Comparison of ENCODE assay signal across 12 cellular contexts in the genomic region with DNA sequence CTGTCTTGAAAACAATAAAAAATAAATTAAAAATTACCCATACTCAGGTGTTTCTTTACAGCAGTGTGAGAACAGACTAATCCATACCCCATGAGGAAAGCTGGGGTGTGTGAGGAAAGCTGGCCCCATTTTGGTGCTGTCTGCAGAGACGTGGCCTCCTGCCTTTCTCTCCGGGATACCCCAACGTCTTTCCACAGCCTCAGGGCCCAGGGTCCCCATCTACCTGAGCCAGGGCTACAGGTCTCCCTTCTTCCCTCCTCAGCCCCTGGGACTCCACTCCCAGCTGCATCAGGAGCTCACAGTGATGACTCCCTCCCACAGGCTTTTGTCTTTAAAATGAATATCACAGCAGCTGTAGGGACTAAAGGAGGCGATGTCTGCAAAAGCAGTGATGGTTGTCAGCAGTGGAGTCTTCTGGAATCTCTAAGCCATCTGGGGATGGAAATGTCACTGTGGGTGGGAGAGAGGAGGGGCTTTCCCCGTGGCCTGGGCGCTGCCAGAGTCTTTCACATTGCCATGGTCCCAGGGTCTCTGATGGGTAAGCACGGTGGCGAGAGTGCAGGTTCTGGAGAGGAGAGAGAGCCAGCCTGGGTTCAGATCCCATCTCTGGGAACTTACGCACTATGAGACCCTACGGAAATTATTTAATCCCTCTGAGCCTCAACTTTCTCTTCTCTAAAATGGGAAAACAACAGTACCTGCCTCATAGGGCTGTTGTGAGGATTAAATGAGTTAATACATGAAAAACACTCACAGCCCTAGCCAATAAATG.
"Had no signal": no experiment of that assay in that cellular context is flagged by ENCODE, and none has a peak within 500 bp of the region (broad histone marks: within the 10 kb centered on the region; RNA-seq: fewer than 3 reads in every experiment).

No MANE protein-coding gene starts in this region.

- H3K9me3 Mint-ChIP-seq: activated B cell treated with CpG ODN at 0.5 μM for 24 hours had no signal

- H3K36me3 Mint-ChIP-seq: activated naive CD8-positive, alpha-beta T cell had no signal

- H3K4me3 ChIP-seq: left ventricle myocardium inferior had no signal

- ATAC-seq: naive thymus-derived CD8-positive, alpha-beta T cell; stimulated activated naive B cell treated with anti-CD40 and anti-IgM and Interleukin-4, amounts not matched to agents 10 μg/mL and 1 μg/mL and 100 μg/mL, for 72 hours; T-helper 17 cell had no signal

- DNase-seq: activated B cell treated with CpG ODN at 0.5 μM for 24 hours; amniotic stem cell; left ventricle myocardium inferior; naive thymus-derived CD8-positive, alpha-beta T cell; SK-N-SH; stimulated activated CD4-positive, alpha-beta T cell treated with anti-CD3 and anti-CD28 coated beads, Interleukin-15, amount 100 ng/mL, for 24 hours; stimulated activated CD4-positive, alpha-beta T cell treated with anti-CD3 and anti-CD28 coated beads, Interleukin-4, amount 100 ng/mL, for 1 hour; stimulated activated naive B cell treated with anti-CD40 and anti-IgM and Interleukin-4, amounts not matched to agents 10 μg/mL and 1 μg/mL and 100 μg/mL, for 72 hours; T-helper 17 cell had no signal

- H3K4me3 Mint-ChIP-seq: activated B cell treated with CpG ODN at 0.5 μM for 24 hours; activated naive CD8-positive, alpha-beta T cell; naive thymus-derived CD8-positive, alpha-beta T cell; stimulated activated naive B cell treated with anti-CD40 and anti-IgM and Interleukin-4, amounts not matched to agents 10 μg/mL and 1 μg/mL and 100 μg/mL, for 72 hours; T-helper 17 cell had no signal

- H2AFZ ChIP-seq: parathyroid adenoma had no signal

- H3K27me3 ChIP-seq: neutrophil had no signal

- H3K4me2 ChIP-seq: SK-N-SH had no signal

- H3K9me3 ChIP-seq: left ventricle myocardium inferior, neutrophil, SK-N-SH had no signal

- H3K27ac ChIP-seq: left ventricle myocardium inferior, neutrophil, parathyroid adenoma had no signal

- H3K36me3 ChIP-seq: left ventricle myocardium inferior, neutrophil had no signal

- H3K27ac Mint-ChIP-seq: activated B cell treated with CpG ODN at 0.5 μM for 24 hours; activated naive CD8-positive, alpha-beta T cell; T-helper 17 cell had no signal

- H3K4me1 ChIP-seq: parathyroid adenoma had no signal

- H3K9ac ChIP-seq: parathyroid adenoma, SK-N-SH had no signal

- H3K27me3 Mint-ChIP-seq: activated naive CD8-positive, alpha-beta T cell; naive thymus-derived CD8-positive, alpha-beta T cell; T-helper 17 cell had no signal
